12 cellular contexts compared by ENCODE assay signal in genomic region chr17:36920032-36921000, GRCh38. TPM values are rescaled to one million over a fixed set of nuclear protein-coding genes. Genes with fewer than 3 reads are reported as not detected.
DNase-seq lines count a peak whose midpoint lies in the region; ATAC-seq and TF ChIP-seq lines count a peak whose summit lies in the region.
"Had no signal": no experiment of that assay in that cellular context is flagged by ENCODE, and none has a peak within 500 bp of the region (broad histone marks: within the 10 kb centered on the region; RNA-seq: fewer than 3 reads in every experiment).

No MANE protein-coding gene starts in this region.

- peak overlapping the region; percentile 91 for H3K27ac ChIP-seq in cardiac muscle cell
- H3K27ac ChIP-seq in WERI-Rb-1: no peak overlapping the region

- H3K9me3 ChIP-seq in cardiac muscle cell (ENCODE audit: low read depth) (no peaks in the 10 kb centered on the region), WERI-Rb-1 (ENCODE audit: severe bottlenecking) (no peaks in the 10 kb centered on the region), iPS-15b (ENCODE audit: control insufficient read depth, insufficient read depth, low read length) (no peaks in the 10 kb centered on the region)

- intact Hi-C loops in left ventricle myocardium superior (cut with micrococcal nuclease): no loop called here

- peak overlapping the region; percentile 87 for H3K27ac Mint-ChIP-seq in stimulated activated naive CD8-positive, alpha-beta T cell treated with anti-CD3 and anti-CD28 coated beads, Interleukin-15, Interleukin-2, amounts not matched to agents 100 ng/mL and 50 ng/mL, for 24 hours
- H3K27ac Mint-ChIP-seq: T-cell had no signal

- peaks cover 43% of the 10 kb centered on the region for H3K27me3 Mint-ChIP-seq in stimulated activated naive CD8-positive, alpha-beta T cell treated with anti-CD3 and anti-CD28 coated beads, Interleukin-15, Interleukin-2, amounts not matched to agents 100 ng/mL and 50 ng/mL, for 24 hours

- peaks cover 20% of the 10 kb centered on the region for H3K4me1 Mint-ChIP-seq in stimulated activated naive CD8-positive, alpha-beta T cell treated with anti-CD3 and anti-CD28 coated beads, Interleukin-15, Interleukin-2, amounts not matched to agents 100 ng/mL and 50 ng/mL, for 24 hours (ENCODE audit: low read depth)
- H3K4me1 Mint-ChIP-seq: T-cell had no signal

- no peaks in the 10 kb centered on the region for H3K9me3 Mint-ChIP-seq in stimulated activated naive CD8-positive, alpha-beta T cell treated with anti-CD3 and anti-CD28 coated beads, Interleukin-15, Interleukin-2, amounts not matched to agents 100 ng/mL and 50 ng/mL, for 24 hours
- H3K9me3 Mint-ChIP-seq: T-cell had no signal

- H3K36me3 ChIP-seq in cardiac muscle cell (no peaks in the 10 kb centered on the region), WERI-Rb-1 (no peaks in the 10 kb centered on the region), iPS-15b (ENCODE audit: control insufficient read depth, insufficient read depth, low read length) (no peaks in the 10 kb centered on the region)

- H3K4me1 ChIP-seq in cardiac muscle cell (ENCODE audit: low read depth) (peaks cover 77% of the 10 kb centered on the region), iPS-15b (ENCODE audit: control insufficient read depth, insufficient read depth, low read length) (peaks cover 39% of the 10 kb centered on the region)

- no peak overlapping the region for H3K9ac ChIP-seq in iPS-15b (ENCODE audit: low read depth, low read length)

- no peaks in the 10 kb centered on the region for H3K36me3 Mint-ChIP-seq in stimulated activated naive CD8-positive, alpha-beta T cell treated with anti-CD3 and anti-CD28 coated beads, Interleukin-15, Interleukin-2, amounts not matched to agents 100 ng/mL and 50 ng/mL, for 24 hours (ENCODE audit: low read depth)
- H3K36me3 Mint-ChIP-seq: T-cell had no signal

- peak overlapping the region; percentile 58 for H3K4me3 Mint-ChIP-seq in stimulated activated naive CD8-positive, alpha-beta T cell treated with anti-CD3 and anti-CD28 coated beads, Interleukin-15, Interleukin-2, amounts not matched to agents 100 ng/mL and 50 ng/mL, for 24 hours
- H3K4me3 Mint-ChIP-seq: T-cell had no signal

- H3K4me3 ChIP-seq in cardiac muscle cell: peak overlapping the region; percentile 2
- H3K4me3 ChIP-seq in WERI-Rb-1 (ENCODE audit: low read depth, low read length): no peak overlapping the region
- H3K4me3 ChIP-seq in iPS-15b (ENCODE audit: low read depth, low read length): peak overlapping the region; percentile 22

- no peak for TF ChIP-seq CTCF in cardiac muscle cell (IDR thresholded peaks at IDR 0.05; ENCODE audit: low read depth, low read length)
- no peak for TF ChIP-seq CTCF in WERI-Rb-1 (IDR thresholded peaks at IDR 0.05; ENCODE audit: low read depth, low read length)

- H3K27me3 ChIP-seq in cardiac muscle cell (no peaks in the 10 kb centered on the region), WERI-Rb-1 (ENCODE audit: insufficient read depth, low read depth, severe bottlenecking) (peaks cover 24% of the 10 kb centered on the region), iPS-15b (ENCODE audit: control insufficient read depth, insufficient read depth, low read length) (peaks cover 4% of the 10 kb centered on the region)

- ATAC-seq in left ventricle myocardium superior: no peak

- peak in 1 of 2 donors; percentile 72 for DNase-seq in cardiac muscle cell (ENCODE audit: low read depth in 1 of 2, low spot score in 1 of 2)
- no peak for DNase-seq in left ventricle myocardium superior
- peak; percentile 67 for DNase-seq in WERI-Rb-1
- DNase-seq in NCI-H2227 treated with DMSO at 0.1 percent for 48 hours (lab: John Stamatoyannopoulos, UW): no peak
- DNase-seq in NCI-H1105 (lab: John Stamatoyannopoulos, UW): no peak
- no peak for DNase-seq in stimulated activated naive CD4-positive, alpha-beta T cell (lab: John Stamatoyannopoulos, UW)
- DNase-seq: KG1, NCI-H446, T-cell had no signal

RNA-seq across cellular contexts. Expression of gene LHX1, which starts 17.0 kb away (rescaled TPM):
- 4.1 and 5.8 TPM in 2 replicates for total RNA-seq in cardiac muscle cell
- polyA plus RNA-seq in cardiac muscle cell: 3.0 and 3.1 TPM in 2 replicates
- not detected for total RNA-seq in left ventricle myocardium superior
- total RNA-seq: T-cell had no signal
- polyA plus RNA-seq: BJ had no signal

RNA-seq across cellular contexts. Expression of gene AATF, which starts 28.4 kb away (rescaled TPM):
- total RNA-seq in cardiac muscle cell (24.3 and 50.2 TPM in 2 replicates), left ventricle myocardium superior (26.1 TPM)
- polyA plus RNA-seq in cardiac muscle cell: 43.3 and 53.2 TPM in 2 replicates
